Comparison of ENCODE assay signal across 9 cellular contexts in the genomic region with DNA sequence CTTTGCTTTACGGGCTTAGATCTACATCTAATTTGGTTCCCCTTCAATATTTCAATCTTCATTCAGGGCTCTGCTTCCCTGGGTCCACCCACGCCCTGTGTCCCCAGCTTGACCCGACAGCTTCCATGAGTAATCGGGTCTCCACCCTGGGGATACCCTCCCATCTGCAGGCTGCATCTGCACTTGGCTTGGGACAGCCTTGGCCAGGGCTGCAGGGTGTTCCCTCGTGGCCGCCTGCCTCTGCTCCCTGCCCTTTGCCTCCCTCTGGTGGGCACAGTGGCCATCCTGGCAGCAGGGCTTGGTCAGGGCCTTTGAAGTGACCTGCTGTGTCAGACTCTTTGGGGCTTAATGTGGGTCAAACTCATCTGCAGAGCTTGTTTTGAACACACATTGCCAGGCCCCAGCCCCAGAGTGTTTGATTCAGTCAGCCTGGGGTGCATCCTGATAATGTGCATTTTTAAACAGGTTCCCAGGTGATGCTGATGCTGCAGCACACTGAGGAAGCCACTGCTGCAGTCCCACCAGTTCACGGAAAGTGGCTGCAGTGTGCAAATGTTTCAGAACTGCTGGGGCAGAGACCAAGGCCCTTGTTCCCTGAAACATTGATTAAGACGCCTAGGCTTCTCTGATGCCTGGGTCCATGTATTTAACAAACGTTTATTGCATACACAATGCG.
DNase-seq lines count a peak whose midpoint lies in the region; ATAC-seq, FAIRE-seq and TF ChIP-seq lines count a peak whose summit lies in the region.
"Had no signal": no experiment of that assay in that cellular context is flagged by ENCODE, and none has a peak within 500 bp of the region (broad histone marks: within the 10 kb centered on the region; RNA-seq: fewer than 3 reads in every experiment).

No MANE protein-coding gene starts in this region.

- no peaks in the 10 kb centered on the region for H3K36me3 Mint-ChIP-seq in activated naive CD4-positive, alpha-beta T cell treated with anti-CD3 and anti-CD28 coated beads for 36 hours (ENCODE audit: low read depth)
- no peaks in the 10 kb centered on the region for H3K36me3 Mint-ChIP-seq in CD4-positive, alpha-beta T cell (ENCODE audit: low read depth)
- H3K36me3 Mint-ChIP-seq: activated naive CD4-positive, alpha-beta T cell treated with anti-CD3 and anti-CD28 coated beads, Interleukin-2, amount 50 U/mL, for 72 hours had no signal

- H3K27ac Mint-ChIP-seq in activated naive CD4-positive, alpha-beta T cell treated with anti-CD3 and anti-CD28 coated beads for 36 hours = no peak overlapping the region
- H3K27ac Mint-ChIP-seq in CD4-positive, alpha-beta T cell = no peak overlapping the region
- H3K27ac Mint-ChIP-seq: activated naive CD4-positive, alpha-beta T cell treated with anti-CD3 and anti-CD28 coated beads, Interleukin-2, amount 50 U/mL, for 72 hours had no signal

- no peaks in the 10 kb centered on the region for H3K4me1 ChIP-seq in psoas muscle

- no peaks in the 10 kb centered on the region for H3K27me3 ChIP-seq in psoas muscle (ENCODE audit: insufficient read depth in 3 of 3, low read length in 2 of 3)
- H3K27me3 ChIP-seq in CD4-positive, alpha-beta T cell (ENCODE audit: control insufficient read depth, insufficient read depth, low read length) = no peaks in the 10 kb centered on the region

- H3K4me3 Mint-ChIP-seq in activated naive CD4-positive, alpha-beta T cell treated with anti-CD3 and anti-CD28 coated beads for 36 hours = no peak overlapping the region
- no peak overlapping the region for H3K4me3 Mint-ChIP-seq in CD4-positive, alpha-beta T cell

- peaks cover 3% of the 10 kb centered on the region for H3K9me3 Mint-ChIP-seq in activated naive CD4-positive, alpha-beta T cell treated with anti-CD3 and anti-CD28 coated beads for 36 hours
- no peaks in the 10 kb centered on the region for H3K9me3 Mint-ChIP-seq in CD4-positive, alpha-beta T cell
- H3K9me3 Mint-ChIP-seq: activated naive CD4-positive, alpha-beta T cell treated with anti-CD3 and anti-CD28 coated beads, Interleukin-2, amount 50 U/mL, for 72 hours had no signal

- intact Hi-C loops in activated naive CD4-positive, alpha-beta T cell treated with anti-CD3 and anti-CD28 coated beads for 36 hours (cut with micrococcal nuclease) = loop anchor here (2.0 kb wide), 1 partner anchor 51 kb away; no protein-coding TSS in a partner anchor
- intact Hi-C loops in psoas muscle (cut with DNase I) = loop anchor here in 1 of 2 donors (2.0 kb wide), 1 partner anchor 51 kb away; no protein-coding TSS in a partner anchor
- intact Hi-C loops in CD4-positive, alpha-beta T cell (cut with DNase I, micrococcal nuclease) = no loop called here

- H3K9me3 ChIP-seq in psoas muscle = no peaks in the 10 kb centered on the region
- no peaks in the 10 kb centered on the region for H3K9me3 ChIP-seq in CD4-positive, alpha-beta T cell (ENCODE audit: control insufficient read depth, low read length)

- no peak for FAIRE-seq in GM12892 (lab: Jason Lieb, UNC)

- H3K36me3 ChIP-seq in psoas muscle (ENCODE audit: insufficient read depth in 1 of 2, low read depth in 1 of 2) = no peaks in the 10 kb centered on the region

- CTCF ChIA-PET in activated naive CD4-positive, alpha-beta T cell treated with anti-CD3 and anti-CD28 coated beads for 36 hours (lab: Charles Lee) = interaction anchor here (1.1 kb wide), 1 partner anchor 66 kb away, joined by 3 read pairs; no protein-coding TSS in a partner anchor
- CTCF ChIA-PET in RWPE1 (lab: Yijun Ruan, JAX) = interaction anchor here (0.5 to 3.2 kb wide), 8 partner anchors 19 to 576 kb away, joined by 3 to 18 read pairs (median 3); no protein-coding TSS in a partner anchor
- CTCF ChIA-PET in CD4-positive, alpha-beta T cell (lab: Charles Lee) = no interaction called here

- no peaks in the 10 kb centered on the region for H3K4me1 Mint-ChIP-seq in activated naive CD4-positive, alpha-beta T cell treated with anti-CD3 and anti-CD28 coated beads for 36 hours (ENCODE audit: low read depth)
- no peaks in the 10 kb centered on the region for H3K4me1 Mint-ChIP-seq in CD4-positive, alpha-beta T cell (ENCODE audit: low read depth)

- POLR2A ChIA-PET in RWPE1 (lab: Yijun Ruan, JAX; ENCODE audit: low non-redundant PET) = no interaction called here
- POLR2A ChIA-PET in CD4-positive, alpha-beta T cell (lab: Charles Lee) = no interaction called here

- H3K27me3 Mint-ChIP-seq in activated naive CD4-positive, alpha-beta T cell treated with anti-CD3 and anti-CD28 coated beads for 36 hours (ENCODE audit: low read depth) = peaks cover 7% of the 10 kb centered on the region
- peaks cover 14% of the 10 kb centered on the region for H3K27me3 Mint-ChIP-seq in CD4-positive, alpha-beta T cell

- no peak for TF ChIP-seq POLR2A in GM12892 (IDR thresholded peaks at IDR 0.05; ENCODE audit: low read depth, low read length)

- H3K4me3 ChIP-seq in psoas muscle = no peak overlapping the region

- H3K27ac ChIP-seq in RWPE1 = peak overlapping the region; percentile 21
- H3K27ac ChIP-seq in psoas muscle = no peak overlapping the region
- no peak overlapping the region for H3K27ac ChIP-seq in CD4-positive, alpha-beta T cell (ENCODE audit: low read depth, low read length)

- peak; percentile 66 to 86 (median 81) for ATAC-seq in psoas muscle
- ATAC-seq in CD4-positive, alpha-beta T cell (ENCODE audit: poor library complexity) = no peak
- ATAC-seq: activated naive CD4-positive, alpha-beta T cell treated with anti-CD3 and anti-CD28 coated beads, Interleukin-2, amount 50 U/mL, for 72 hours had no signal

- WGBS in psoas muscle, 3 donors = 41 to 48% (median 41%) methylated on average over 10 of the region's 10 CpGs

- TF ChIP-seq CTCF in RWPE1 (conservative IDR thresholded peaks at IDR 0.05; ENCODE audit: low read depth) (peak; percentile 89), psoas muscle (IDR thresholded peaks at IDR 0.05) (peak; percentile 57)
- no peak for TF ChIP-seq CTCF in CD4-positive, alpha-beta T cell (IDR thresholded peaks at IDR 0.05)

- peak; percentile 6 for DNase-seq in activated naive CD4-positive, alpha-beta T cell treated with anti-CD3 and anti-CD28 coated beads for 36 hours
- DNase-seq in activated naive CD4-positive, alpha-beta T cell treated with anti-CD3 and anti-CD28 coated beads, Interleukin-2, amount 50 U/mL, for 16 hours = no peak
- DNase-seq in RWPE1 (ENCODE audit: low spot score) (peak; percentile 75), fibroblast of the conjunctiva (ENCODE audit: low read depth) (peak; percentile 64), psoas muscle (peak; percentile 79 to 92), GM12892 (ENCODE audit: insufficient read length) (no peak), KG1 (lab: John Stamatoyannopoulos, UW) (no peak)
- DNase-seq in CD4-positive, alpha-beta T cell = no peak

Comparison
In these comparisons a context has a peak if more than half of its experiments do, and no peak if none do; other contexts are left out.
1. DNase-seq: peak in activated naive CD4-positive, alpha-beta T cell treated with anti-CD3 and anti-CD28 coated beads for 36 hours (single experiment), RWPE1 (single experiment), fibroblast of the conjunctiva (single experiment) and psoas muscle (2 of 2); none in activated naive CD4-positive, alpha-beta T cell treated with anti-CD3 and anti-CD28 coated beads, Interleukin-2, amount 50 U/mL, for 16 hours (single experiment), GM12892 (single experiment), CD4-positive, alpha-beta T cell (0 of 10) and KG1 (single experiment).